ENCODE assay signal across 1 cellular context in the genomic region with DNA sequence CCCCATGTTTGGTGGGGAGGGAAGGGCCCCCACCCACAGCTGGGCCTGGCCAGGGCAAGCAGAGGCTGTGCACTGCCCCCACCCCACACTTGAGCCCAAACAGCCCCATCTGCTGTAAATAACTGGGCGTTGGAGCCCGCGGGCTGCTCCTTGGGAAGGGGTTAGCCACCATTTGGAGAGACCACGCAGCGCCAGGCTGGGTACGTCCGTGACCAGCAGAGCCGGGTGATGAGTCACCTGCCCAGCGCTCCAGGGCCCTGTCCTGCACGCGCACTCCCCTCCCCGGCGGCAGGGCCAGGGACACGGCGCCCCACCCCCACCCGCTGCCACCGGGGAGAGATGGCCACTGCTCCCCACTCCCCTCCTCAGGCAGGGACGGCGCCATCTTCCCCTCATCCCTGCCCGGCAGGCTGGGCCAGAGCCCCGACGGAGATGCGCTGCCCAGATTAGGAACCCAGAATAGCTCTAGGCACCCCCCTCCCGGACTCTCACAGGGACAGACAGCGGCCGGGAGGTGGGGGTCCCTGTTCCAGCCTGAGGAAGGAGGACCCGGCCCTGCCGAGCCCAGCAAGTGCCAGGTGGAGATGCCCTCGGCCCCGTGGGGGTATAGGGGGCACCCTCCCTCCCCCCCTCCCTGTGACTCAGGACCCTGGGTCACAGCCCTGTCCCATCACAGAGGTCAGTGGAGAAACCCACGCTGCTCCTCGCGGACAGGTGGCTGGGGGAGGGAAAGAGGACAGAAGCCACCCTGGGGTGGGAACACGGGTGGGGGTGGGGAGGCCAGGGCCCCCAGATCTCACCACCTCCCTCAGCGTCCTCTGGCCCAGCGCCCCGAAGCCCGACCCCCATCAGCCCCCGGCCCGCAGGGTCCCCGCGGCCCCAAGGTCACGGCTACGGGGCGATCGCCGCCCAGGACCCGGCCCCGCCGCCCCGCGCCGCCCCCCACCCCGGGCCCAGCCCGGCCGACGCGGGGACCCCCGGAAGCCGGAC.
TF ChIP-seq lines count a peak whose summit lies in the region.

No MANE protein-coding gene starts in this region.

TF ChIP-seq in neural cell, 6 proteins besides CTCF, POLR2A, EP300 and RAD21 (continued from another document):
- no peak for TF ChIP-seq SMC3 (conservative IDR thresholded peaks at IDR 0.05; ENCODE audit: poor library complexity)
